In genomic region chrX:39226307-39226706, GRCh38 we compare ENCODE assay signal across 19 cellular contexts.
"Had no signal": no experiment of that assay in that cellular context is flagged by ENCODE, and none has a peak within 500 bp of the region (broad histone marks: within the 10 kb centered on the region; RNA-seq: fewer than 3 reads in every experiment).

No MANE protein-coding gene starts in this region.

- ATAC-seq: left ventricle myocardium superior; stimulated activated naive B cell treated with anti-CD40 and anti-IgM and Interleukin-4, amounts not matched to agents 10 μg/mL and 1 μg/mL and 100 μg/mL, for 72 hours had no signal

- H3K27me3 Mint-ChIP-seq: activated naive CD8-positive, alpha-beta T cell treated with anti-CD3 and anti-CD28 coated beads, Interleukin-2, amount 10 ng/mL, durations not matched to agents 7 days and 5 days; type B pancreatic cell had no signal

- H3K36me3 Mint-ChIP-seq: activated naive CD8-positive, alpha-beta T cell treated with anti-CD3 and anti-CD28 coated beads, Interleukin-2, amount 10 ng/mL, durations not matched to agents 7 days and 5 days; type B pancreatic cell had no signal

- H3K27ac ChIP-seq: hepatocyte, skin epidermis had no signal

- H3K9me3 Mint-ChIP-seq: activated naive CD4-positive, alpha-beta T cell treated with anti-CD3 and anti-CD28 coated beads for 36 hours; stimulated activated naive B cell treated with anti-CD40 and anti-IgM and Interleukin-4, amounts not matched to agents 10 μg/mL and 1 μg/mL and 100 μg/mL, for 72 hours; T-helper 1 cell treated with Interleukin-12 subunit alpha and Interleukin-12 subunit beta and Interleukin-4 antibody, amounts not matched to agents 30 μg/mL and 1 μg/mL, for 36 hours had no signal

- H3K4me3 Mint-ChIP-seq: activated naive CD4-positive, alpha-beta T cell treated with anti-CD3 and anti-CD28 coated beads for 36 hours; activated naive CD8-positive, alpha-beta T cell treated with anti-CD3 and anti-CD28 coated beads, Interleukin-2, amount 10 ng/mL, durations not matched to agents 7 days and 5 days; stimulated activated naive B cell treated with anti-CD40 and anti-IgM and Interleukin-4, amounts not matched to agents 10 μg/mL and 1 μg/mL and 100 μg/mL, for 72 hours; T-helper 1 cell treated with Interleukin-12 subunit alpha and Interleukin-12 subunit beta and Interleukin-4 antibody, amounts not matched to agents 30 μg/mL and 1 μg/mL, for 36 hours; type B pancreatic cell had no signal

- H3K4me1 Mint-ChIP-seq: activated naive CD8-positive, alpha-beta T cell treated with anti-CD3 and anti-CD28 coated beads, Interleukin-2, amount 10 ng/mL, durations not matched to agents 7 days and 5 days; stimulated activated naive B cell treated with anti-CD40 and anti-IgM and Interleukin-4, amounts not matched to agents 10 μg/mL and 1 μg/mL and 100 μg/mL, for 72 hours had no signal

- H3K4me3 ChIP-seq: hepatocyte, skin epidermis had no signal

- H3K27me3 ChIP-seq: hepatocyte had no signal

- DNase-seq: activated CD4-positive, alpha-beta T cell treated with anti-CD3 and anti-CD28 coated beads for 4 hours; activated CD4-positive, alpha-beta T cell treated with anti-CD3 and anti-CD28 coated beads, Interleukin-2, amount 50 U/mL, for 48 hours; activated CD4-positive, CD25-positive, alpha-beta regulatory T cell; activated naive CD4-positive, alpha-beta T cell treated with anti-CD3 and anti-CD28 coated beads for 36 hours; activated naive CD8-positive, alpha-beta T cell treated with anti-CD3 and anti-CD28 coated beads, Interleukin-2, amount 10 ng/mL, durations not matched to agents 7 days and 5 days; activated T-cell treated with anti-CD3 and anti-CD28 coated beads, Interleukin-2, amount 50 U/mL, for 48 hours; amygdala; dermis blood vessel endothelial cell; effector CD8-positive, alpha-beta T cell; foreskin melanocyte; kidney glomerular epithelial cell; left ventricle myocardium superior; nucleus accumbens; stimulated activated naive B cell treated with anti-CD40 and anti-IgM and Interleukin-4, amounts not matched to agents 10 μg/mL and 1 μg/mL and 100 μg/mL, for 72 hours; T1000 had no signal

- H3K4me2 ChIP-seq: hepatocyte had no signal

- H2AFZ ChIP-seq: hepatocyte had no signal

- H3K79me2 ChIP-seq: hepatocyte had no signal

- H3K27ac Mint-ChIP-seq: activated naive CD4-positive, alpha-beta T cell treated with anti-CD3 and anti-CD28 coated beads for 36 hours; activated naive CD8-positive, alpha-beta T cell treated with anti-CD3 and anti-CD28 coated beads, Interleukin-2, amount 10 ng/mL, durations not matched to agents 7 days and 5 days; stimulated activated naive B cell treated with anti-CD40 and anti-IgM and Interleukin-4, amounts not matched to agents 10 μg/mL and 1 μg/mL and 100 μg/mL, for 72 hours; T-helper 1 cell treated with Interleukin-12 subunit alpha and Interleukin-12 subunit beta and Interleukin-4 antibody, amounts not matched to agents 30 μg/mL and 1 μg/mL, for 36 hours; type B pancreatic cell had no signal
